27 cellular contexts compared by ENCODE assay signal in the genomic region with DNA sequence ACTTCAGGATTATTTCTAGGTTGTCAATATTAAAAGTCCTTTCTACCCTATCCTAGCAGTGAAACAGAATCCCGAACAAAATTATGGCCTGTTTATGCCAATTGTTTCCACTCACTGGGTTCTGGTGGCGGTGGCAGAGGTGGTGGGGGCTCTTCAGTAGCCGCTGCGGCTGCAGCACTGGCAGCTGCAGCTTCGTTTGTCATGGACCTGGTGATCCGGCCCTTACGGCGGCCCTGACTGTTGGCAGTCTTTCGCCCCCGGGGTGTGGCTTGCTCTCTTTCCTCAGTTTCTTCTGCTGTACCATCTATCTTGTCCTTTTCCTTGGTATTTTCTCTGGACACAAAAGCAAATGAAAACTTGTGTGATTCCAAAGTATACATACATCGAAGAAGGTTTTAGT.
"Had no signal": no experiment of that assay in that cellular context is flagged by ENCODE, and none has a peak within 500 bp of the region (broad histone marks: within the 10 kb centered on the region; RNA-seq: fewer than 3 reads in every experiment).

No MANE protein-coding gene starts in this region.

- H3K4me1 Mint-ChIP-seq: nephron progenitor cell, neural crest cell had no signal

- H3K4me1 ChIP-seq: parathyroid adenoma, stomach, thyroid gland, tibial nerve, upper lobe of left lung, vagina had no signal

- H3K27me3 ChIP-seq: neutrophil, right lobe of liver, sigmoid colon, stomach, thyroid gland, tibial nerve, upper lobe of left lung, vagina had no signal

- H3K4me3 ChIP-seq: psoas muscle, right lobe of liver, sigmoid colon, stomach, thoracic aorta, thyroid gland, tibial nerve, upper lobe of left lung, vagina had no signal

- DNase-seq: naive thymus-derived CD8-positive, alpha-beta T cell; nephron progenitor cell; psoas muscle; right cardiac atrium; right lobe of liver; sigmoid colon; small intestine; stimulated activated CD4-positive, alpha-beta T cell treated with anti-CD3 and anti-CD28 coated beads, Interleukin-15, amount 100 ng/mL, for 24 hours; stimulated activated CD4-positive, alpha-beta T cell treated with anti-CD3 and anti-CD28 coated beads, Interleukin-2, amount 100 ng/mL, for 24 hours; stimulated activated CD4-positive, alpha-beta T cell treated with anti-CD3 and anti-CD28 coated beads, Interleukin-2, amount 100 ng/mL, for 48 hours; stimulated activated CD4-positive, alpha-beta T cell treated with anti-CD3 and anti-CD28 coated beads, Interleukin-4, amount 100 ng/mL, for 24 hours; stimulated activated naive B cell treated with anti-CD40 and anti-IgM and Interleukin-4, amounts not matched to agents 10 μg/mL and 1 μg/mL and 100 μg/mL, for 72 hours; stimulated activated naive CD4-positive, alpha-beta T cell treated with Interleukin-2 at 50 U/mL for 16 hours; stomach; thyroid gland; trophoblast cell had no signal

- H3K9me3 ChIP-seq: neutrophil, psoas muscle, right lobe of liver, sigmoid colon, thoracic aorta, thyroid gland, tibial nerve, upper lobe of left lung, vagina had no signal

- H3K27ac ChIP-seq: neutrophil, parathyroid adenoma, right lobe of liver, sigmoid colon, stomach, thoracic aorta, thyroid gland, tibial nerve, upper lobe of left lung had no signal

- H3K27me3 Mint-ChIP-seq: naive thymus-derived CD8-positive, alpha-beta T cell; natural killer cell treated with Interleukin-12 subunit alpha and Interleukin-12 subunit beta and Interleukin-15 and Interleukin-18, amount 100 ng/mL, for 72 hours; progenitor cell of endocrine pancreas; stimulated activated naive B cell treated with anti-CD40 and anti-IgM and Interleukin-4, amounts not matched to agents 10 μg/mL and 1 μg/mL and 100 μg/mL, for 72 hours; stimulated activated naive CD8-positive, alpha-beta T cell treated with anti-CD3 and anti-CD28 coated beads, Interleukin-15, Interleukin-2, amounts not matched to agents 100 ng/mL and 50 ng/mL, for 24 hours had no signal

- H3K27ac Mint-ChIP-seq: natural killer cell treated with Interleukin-12 subunit alpha and Interleukin-12 subunit beta and Interleukin-15 and Interleukin-18, amount 100 ng/mL, for 72 hours; progenitor cell of endocrine pancreas; stimulated activated naive B cell treated with anti-CD40 and anti-IgM and Interleukin-4, amounts not matched to agents 10 μg/mL and 1 μg/mL and 100 μg/mL, for 72 hours had no signal

- H3K9me3 Mint-ChIP-seq: natural killer cell treated with Interleukin-12 subunit alpha and Interleukin-12 subunit beta and Interleukin-15 and Interleukin-18, amount 100 ng/mL, for 72 hours; stimulated activated effector memory CD8-positive, alpha-beta T cell treated with anti-CD3 and anti-CD28 coated beads, Interleukin-12 subunit alpha, Interleukin-12 subunit beta, amount 100 ng/mL, for 72 hours had no signal

- ATAC-seq: naive thymus-derived CD8-positive, alpha-beta T cell; natural killer cell treated with Interleukin-12 subunit alpha and Interleukin-12 subunit beta and Interleukin-15 and Interleukin-18, amount 100 ng/mL, for 72 hours; right cardiac atrium; right lobe of liver; stimulated activated effector memory CD8-positive, alpha-beta T cell treated with anti-CD3 and anti-CD28 coated beads, Interleukin-12 subunit alpha, Interleukin-12 subunit beta, amount 100 ng/mL, for 72 hours; stimulated activated naive B cell treated with anti-CD40 and anti-IgM and Interleukin-4, amounts not matched to agents 10 μg/mL and 1 μg/mL and 100 μg/mL, for 72 hours had no signal

- H3K4me3 Mint-ChIP-seq: naive thymus-derived CD8-positive, alpha-beta T cell; natural killer cell treated with Interleukin-12 subunit alpha and Interleukin-12 subunit beta and Interleukin-15 and Interleukin-18, amount 100 ng/mL, for 72 hours; nephron progenitor cell; neural crest cell; stimulated activated effector memory CD8-positive, alpha-beta T cell treated with anti-CD3 and anti-CD28 coated beads, Interleukin-12 subunit alpha, Interleukin-12 subunit beta, amount 100 ng/mL, for 72 hours; stimulated activated naive B cell treated with anti-CD40 and anti-IgM and Interleukin-4, amounts not matched to agents 10 μg/mL and 1 μg/mL and 100 μg/mL, for 72 hours; stimulated activated naive CD8-positive, alpha-beta T cell treated with anti-CD3 and anti-CD28 coated beads, Interleukin-15, Interleukin-2, amounts not matched to agents 100 ng/mL and 50 ng/mL, for 24 hours had no signal
